ENCODE assay signal across 8 cellular contexts in the genomic region with DNA sequence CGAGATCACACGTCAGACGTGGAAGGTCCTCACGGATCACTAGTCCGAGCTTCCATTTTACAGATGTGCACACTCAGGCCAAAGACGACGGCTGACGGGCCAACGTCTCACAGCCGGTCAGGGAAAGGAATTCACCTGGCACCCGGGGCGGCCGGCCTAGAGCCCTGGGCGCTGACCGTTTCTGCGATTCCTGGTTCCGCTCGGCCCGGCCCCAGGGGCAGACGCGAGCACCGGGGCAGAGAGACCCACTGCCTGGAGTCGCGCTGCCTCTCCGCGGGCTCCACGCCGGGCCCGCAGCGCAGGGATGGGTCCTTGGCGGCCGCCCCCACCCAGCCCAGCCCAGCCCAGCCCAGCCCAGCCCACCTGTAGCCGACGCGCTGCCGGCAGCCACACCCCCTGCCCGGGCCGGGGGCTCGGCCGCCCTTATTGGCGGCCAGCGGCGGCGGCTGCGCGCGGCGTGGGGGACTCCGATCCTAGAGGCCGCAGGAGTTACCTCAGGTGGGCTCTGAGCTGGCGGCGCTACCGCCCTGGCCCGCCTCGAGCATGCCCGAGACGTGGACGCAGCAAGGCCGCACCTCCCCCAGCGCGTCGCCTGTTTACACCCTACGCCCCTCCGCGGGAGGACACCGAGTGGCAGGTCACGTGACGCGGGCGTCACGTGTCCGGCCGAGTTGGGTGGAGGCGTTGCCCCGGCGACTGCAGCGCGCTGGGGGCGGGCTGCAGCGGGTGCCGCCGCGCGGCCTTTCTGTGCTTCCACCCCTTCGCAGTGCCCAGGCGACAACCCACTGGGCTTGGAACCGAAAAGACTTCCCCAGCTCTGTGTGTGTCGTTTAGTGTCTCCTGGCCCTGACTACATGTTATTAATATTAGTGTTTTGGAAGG.
DNase-seq lines count a peak whose midpoint lies in the region; ATAC-seq and TF ChIP-seq lines count a peak whose summit lies in the region.

No MANE protein-coding gene starts in this region.

- ATAC-seq in HG02623 (IDR thresholded peaks at IDR 0.05; ENCODE audit: unreplicated experiment) = peak; percentile 95
- peak; percentile 99 for ATAC-seq in left cardiac atrium

- peak; percentile 13 for TF ChIP-seq CTCF in GM12865 (IDR thresholded peaks at IDR 0.05; ENCODE audit: insufficient read depth, low read depth, low read length, missing control alignments)
- no peak for TF ChIP-seq CTCF in SU-DHL-6 (IDR thresholded peaks at IDR 0.05; ENCODE audit: insufficient read depth, low read length, poor library complexity, severe bottlenecking)

- H4K20me1 ChIP-seq in SU-DHL-6 (ENCODE audit: low read depth, low read length) = no peaks in the 10 kb centered on the region

- H3K79me2 ChIP-seq in SU-DHL-6 (ENCODE audit: insufficient read depth, low read length) = no peaks in the 10 kb centered on the region

- peak overlapping the region; percentile 95 for H3K4me3 ChIP-seq in GM12865 (ENCODE audit: low read depth, low read length)
- peak overlapping the region; percentile 79 for H3K4me3 ChIP-seq in SU-DHL-6 (ENCODE audit: insufficient read depth, low read length, poor library complexity, severe bottlenecking)
- H3K4me3 ChIP-seq in adipocyte (ENCODE audit: low read length) = peak overlapping the region; percentile 91

- no peaks in the 10 kb centered on the region for H3K9me2 ChIP-seq in SU-DHL-6 (replicated peaks; ENCODE audit: insufficient read depth, low read length)

- H3K36me3 ChIP-seq in SU-DHL-6 (ENCODE audit: low read length) (0 out of 2 replicates have a peak, but pooled peaks cover 3% of the 10 kb centered on the region), adipocyte (ENCODE audit: control insufficient read depth, insufficient read depth, low read length, severe bottlenecking) (no peaks in the 10 kb centered on the region)

- intact Hi-C loops in left cardiac atrium (cut with DNase I) (loop anchor here in 1 of 2 donors (5.0 to 10.0 kb wide), 2 partner anchors 80 to 122 kb away; partner anchors contain the start of gene ZFAND4), posterior vena cava (cut with DNase I) (loop anchor here in 1 of 2 donors (5.0 kb wide), 1 partner anchor 1777 kb away; no protein-coding TSS in a partner anchor)

- H3K9ac ChIP-seq in SU-DHL-6 (ENCODE audit: low read length) = peak overlapping the region; percentile 56
- H3K9ac ChIP-seq in adipocyte (ENCODE audit: low read length) = peak overlapping the region; percentile 89

- peaks cover 10% of the 10 kb centered on the region; the same call in 1 of the 2 replicates for H3F3A ChIP-seq in SU-DHL-6 (ENCODE audit: insufficient read depth)

- H3K4me2 ChIP-seq in SU-DHL-6 (ENCODE audit: low read depth, low read length, poor library complexity, severe bottlenecking) = peak overlapping the region; percentile 64

- peak; percentile 97 for DNase-seq in GM12865 (ENCODE audit: low read depth)
- peak; percentile 69 for DNase-seq in NCI-H1092 (lab: John Stamatoyannopoulos, UW)
- peak; percentile 96 for DNase-seq in adipocyte (ENCODE audit: low read depth)
- DNase-seq in left cardiac atrium = peak; percentile 93
- peak; percentile 97 for DNase-seq in posterior vena cava (ENCODE audit: low spot score)
- DNase-seq in ureter (ENCODE audit: low spot score) = peak; percentile 90

- H3K27me3 ChIP-seq in SU-DHL-6 (ENCODE audit: low read length) (no peaks in the 10 kb centered on the region), adipocyte (replicated peaks; ENCODE audit: control insufficient read depth, insufficient read depth, low read length) (no peaks in the 10 kb centered on the region)

- no peak overlapping the region for H3K27ac ChIP-seq in SU-DHL-6 (ENCODE audit: low read depth, low read length)

- H3K9me3 ChIP-seq in SU-DHL-6 (ENCODE audit: insufficient read depth, low read length) (peaks cover 7% of the 10 kb centered on the region; the same call in 1 of the 2 replicates), adipocyte (ENCODE audit: control insufficient read depth, low read length) (peaks cover 4% of the 10 kb centered on the region)

- H3K4me1 ChIP-seq in adipocyte (ENCODE audit: control insufficient read depth, insufficient read depth, low read length) = peaks cover 11% of the 10 kb centered on the region

- H2AFZ ChIP-seq in SU-DHL-6 (ENCODE audit: low read depth, low read length, severe bottlenecking) = peak overlapping the region; percentile 88
